ENCODE assay signal across 9 cellular contexts in genomic region chr16:67560827-67561342, GRCh38. TPM values are rescaled to one million over a fixed set of nuclear protein-coding genes. Genes with fewer than 3 reads are reported as not detected.
DNase-seq lines count a peak whose midpoint lies in the region; ATAC-seq and TF ChIP-seq lines count a peak whose summit lies in the region.
"Had no signal": no experiment of that assay in that cellular context is flagged by ENCODE, and none has a peak within 500 bp of the region (broad histone marks: within the 10 kb centered on the region; RNA-seq: fewer than 3 reads in every experiment).

No MANE protein-coding gene starts in this region.

- H3K9me3 ChIP-seq in BE2C, result no peaks in the 10 kb centered on the region
- H3K9me3 ChIP-seq in HUES48 (ENCODE audit: control insufficient read depth, insufficient read depth, low read length), result no peaks in the 10 kb centered on the region

- H3K4me1 Mint-ChIP-seq in naive B cell, result peaks cover 26 to 58% (median 53%) of the 10 kb centered on the region in 3 donors

- H3K4me3 ChIP-seq in BE2C (ENCODE audit: low read depth, low read length) (peak overlapping the region; percentile 70), HUES48 (ENCODE audit: low read depth, low read length) (peak overlapping the region; percentile 95), astrocyte of the cerebellum (ENCODE audit: low read depth, low read length) (peak overlapping the region; percentile 87)

- no peaks in the 10 kb centered on the region for H3K4me1 ChIP-seq in BE2C
- peaks cover 13% of the 10 kb centered on the region for H3K4me1 ChIP-seq in HUES48 (ENCODE audit: control insufficient read depth, insufficient read depth, low read length)

- H3K27me3 ChIP-seq in BE2C, result no peaks in the 10 kb centered on the region
- no peaks in the 10 kb centered on the region for H3K27me3 ChIP-seq in HUES48 (ENCODE audit: control insufficient read depth, insufficient read depth, low read length)

- H3K27ac ChIP-seq in HUES48 (ENCODE audit: low read depth, low read length), result no peak overlapping the region

- H3K36me3 Mint-ChIP-seq in naive B cell, result no peaks in the 10 kb centered on the region

- TF ChIP-seq CTCF in BE2C (IDR thresholded peaks at IDR 0.05; ENCODE audit: low read depth, low read length) (no peak), astrocyte of the cerebellum (IDR thresholded peaks at IDR 0.05; ENCODE audit: low read depth, low read length, missing control alignments) (no peak)

- DNase-seq in BE2C (no peak), astrocyte of the cerebellum (ENCODE audit: low read depth) (no peak), naive B cell (no peak), DMS53 (lab: John Stamatoyannopoulos, UW) (no peak), NK-92 (lab: John Stamatoyannopoulos, UW; ENCODE audit: unreplicated experiment) (no peak), NCI-H1694 (lab: John Stamatoyannopoulos, UW) (no peak)
- DNase-seq: NCI-H748 treated with DMSO at 0.1 percent for 48 hours had no signal

- peak overlapping the region; percentile 53 to 98 (median 96) for H3K27ac Mint-ChIP-seq in naive B cell

- no peak overlapping the region for H3K9ac ChIP-seq in HUES48 (ENCODE audit: low read depth, low read length)

- H3K9me3 Mint-ChIP-seq in naive B cell, result no peaks in the 10 kb centered on the region

- no peaks in the 10 kb centered on the region for H3K27me3 Mint-ChIP-seq in naive B cell

- peaks cover 4% of the 10 kb centered on the region; the same call in 1 of the 2 replicates for H3K36me3 ChIP-seq in BE2C
- 0 out of 2 replicates have a peak, but pooled peaks cover 3% of the 10 kb centered on the region for H3K36me3 ChIP-seq in HUES48 (ENCODE audit: control insufficient read depth, insufficient read depth, low read length)

- peak overlapping the region; percentile 81 to 96 (median 90) for H3K4me3 Mint-ChIP-seq in naive B cell

- ATAC-seq in naive B cell (ENCODE audit: low read depth in 2 of 2) (no peak), GM21447 (IDR thresholded peaks at IDR 0.05; ENCODE audit: unreplicated experiment) (no peak)

- in situ Hi-C loops in astrocyte of the cerebellum (cut with HindIII; ENCODE audit: low sequenced_read_pairs), result no loop called here

RNA-seq across cellular contexts. Expression of gene CTCF, which starts 1.4 kb away (rescaled TPM):
- 76.9 TPM for polyA plus RNA-seq in BE2C (2012; ENCODE audit: insufficient read depth, insufficient read length, low read depth)
- polyA plus RNA-seq in naive B cell (ENCODE audit: low read depth in 6 of 6), result 10 to 100 TPM; 40.2 to 93.3 (median 67.8) TPM

RNA-seq across cellular contexts. Expression of gene RIPOR1, which starts 32.3 kb away (rescaled TPM):
- 68.5 TPM for polyA plus RNA-seq in BE2C (2012; ENCODE audit: insufficient read depth, insufficient read length, low read depth)
- 10 to 100 TPM in 5 of 6 donors, 1 to 10 TPM in 1; 3.4 to 34.5 (median 16.5) TPM for polyA plus RNA-seq in naive B cell (ENCODE audit: low read depth in 6 of 6)
